ENCODE assay signal across 9 cellular contexts in genomic region chr9:113152699-113153098, GRCh38. TPM values are rescaled to one million over a fixed set of nuclear protein-coding genes. Genes with fewer than 3 reads are reported as not detected.
A peak's percentile ranks its signal among the peaks of the same experiment; 100 is the strongest.
DNase-seq lines count a peak whose midpoint lies in the region; ATAC-seq and TF ChIP-seq lines count a peak whose summit lies in the region.
"Had no signal": no experiment of that assay in that cellular context is flagged by ENCODE, and none has a peak within 500 bp of the region (broad histone marks: within the 10 kb centered on the region; RNA-seq: fewer than 3 reads in every experiment).

No MANE protein-coding gene starts in this region.

- H3K4me1 Mint-ChIP-seq in activated CD4-positive, alpha-beta T cell treated with anti-CD3 and anti-CD28 coated beads for 36 hours: peaks cover 38% of the 10 kb centered on the region
- H3K4me1 Mint-ChIP-seq in T-cell (peaks cover 35 to 48% (median 45%) of the 10 kb centered on the region in 3 donors), glutamatergic neuron (ENCODE audit: low read depth, unreplicated experiment) (peaks cover 6% of the 10 kb centered on the region)
- H3K4me1 Mint-ChIP-seq in stimulated activated memory B cell treated with anti-CD40 and anti-IgM and Interleukin-4, amounts not matched to agents 10 μg/mL and 1 μg/mL and 100 μg/mL, for 72 hours: peaks cover 24% of the 10 kb centered on the region

- no peak for ATAC-seq in activated CD4-positive, alpha-beta T cell treated with anti-CD3 and anti-CD28 coated beads for 36 hours
- ATAC-seq in T-cell (replicated peaks in 1 of 4): no peak
- ATAC-seq in stimulated activated memory B cell treated with anti-CD40 and anti-IgM and Interleukin-4, amounts not matched to agents 10 μg/mL and 1 μg/mL and 100 μg/mL, for 72 hours: no peak

- CTCF ChIA-PET in activated CD4-positive, alpha-beta T cell treated with anti-CD3 and anti-CD28 coated beads for 36 hours (lab: Charles Lee): no interaction called here
- CTCF ChIA-PET in T-cell (lab: Charles Lee): interaction anchor here in 1 of 2 donors (0.7 kb wide), 1 partner anchor 33 kb away, joined by 5 read pairs; no protein-coding TSS in a partner anchor

- H3K9me3 Mint-ChIP-seq in activated CD4-positive, alpha-beta T cell treated with anti-CD3 and anti-CD28 coated beads for 36 hours (ENCODE audit: low read depth): no peaks in the 10 kb centered on the region
- H3K9me3 Mint-ChIP-seq in T-cell (no peaks in the 10 kb centered on the region), glutamatergic neuron (ENCODE audit: unreplicated experiment) (peaks cover 2% of the 10 kb centered on the region)
- no peaks in the 10 kb centered on the region for H3K9me3 Mint-ChIP-seq in stimulated activated memory B cell treated with anti-CD40 and anti-IgM and Interleukin-4, amounts not matched to agents 10 μg/mL and 1 μg/mL and 100 μg/mL, for 72 hours

- intact Hi-C loops in activated CD4-positive, alpha-beta T cell treated with anti-CD3 and anti-CD28 coated beads for 36 hours (cut with DNase I, micrococcal nuclease): loop anchor here in 1 of 2 experiments (5.0 kb wide), 1 partner anchor 195 kb away; the partner anchor contains the start of gene BSPRY

- peak overlapping the region; percentile 73 for H3K4me3 Mint-ChIP-seq in activated CD4-positive, alpha-beta T cell treated with anti-CD3 and anti-CD28 coated beads for 36 hours
- H3K4me3 Mint-ChIP-seq in T-cell (peak overlapping the region; percentile 76 to 82 (median 78)), glutamatergic neuron (ENCODE audit: unreplicated experiment) (peak overlapping the region; percentile 67)
- H3K4me3 Mint-ChIP-seq in stimulated activated memory B cell treated with anti-CD40 and anti-IgM and Interleukin-4, amounts not matched to agents 10 μg/mL and 1 μg/mL and 100 μg/mL, for 72 hours: peak overlapping the region; percentile 35

- no peak for DNase-seq in activated CD4-positive, alpha-beta T cell treated with anti-CD3 and anti-CD28 coated beads for 36 hours
- no peak for DNase-seq in activated CD4-positive, alpha-beta T cell treated with anti-CD3 and anti-CD28 coated beads, Interleukin-2, amount 50 U/mL, for 4 hours
- no peak for DNase-seq in T-cell
- no peak for DNase-seq in glutamatergic neuron
- DNase-seq in NCI-H2081 (lab: John Stamatoyannopoulos, UW): no peak
- no peak for DNase-seq in GDM1 (lab: John Stamatoyannopoulos, UW)
- DNase-seq in NCI-H82 (lab: John Stamatoyannopoulos, UW): no peak
- DNase-seq: Right ventricle myocardium superior had no signal

- POLR2A ChIA-PET in activated CD4-positive, alpha-beta T cell treated with anti-CD3 and anti-CD28 coated beads for 36 hours (lab: Charles Lee): no interaction called here
- POLR2A ChIA-PET in T-cell (lab: Charles Lee): interaction anchor here in 1 of 2 donors (0.7 kb wide), 1 partner anchor 1435 kb away, joined by 4 read pairs; the partner anchor contains the start of gene ATP6V1G1

- no peaks in the 10 kb centered on the region for H3K27me3 Mint-ChIP-seq in activated CD4-positive, alpha-beta T cell treated with anti-CD3 and anti-CD28 coated beads for 36 hours
- no peaks in the 10 kb centered on the region for H3K27me3 Mint-ChIP-seq in T-cell
- peaks cover 3% of the 10 kb centered on the region for H3K27me3 Mint-ChIP-seq in glutamatergic neuron (ENCODE audit: unreplicated experiment)
- H3K27me3 Mint-ChIP-seq in stimulated activated memory B cell treated with anti-CD40 and anti-IgM and Interleukin-4, amounts not matched to agents 10 μg/mL and 1 μg/mL and 100 μg/mL, for 72 hours: no peaks in the 10 kb centered on the region

- H3K36me3 Mint-ChIP-seq in activated CD4-positive, alpha-beta T cell treated with anti-CD3 and anti-CD28 coated beads for 36 hours (ENCODE audit: low read depth): no peaks in the 10 kb centered on the region
- no peaks in the 10 kb centered on the region for H3K36me3 Mint-ChIP-seq in T-cell
- H3K36me3 Mint-ChIP-seq in glutamatergic neuron (ENCODE audit: unreplicated experiment): no peaks in the 10 kb centered on the region
- no peaks in the 10 kb centered on the region for H3K36me3 Mint-ChIP-seq in stimulated activated memory B cell treated with anti-CD40 and anti-IgM and Interleukin-4, amounts not matched to agents 10 μg/mL and 1 μg/mL and 100 μg/mL, for 72 hours

- no peak overlapping the region for H3K27ac Mint-ChIP-seq in activated CD4-positive, alpha-beta T cell treated with anti-CD3 and anti-CD28 coated beads for 36 hours
- H3K27ac Mint-ChIP-seq in T-cell (peak overlapping the region in 1 of 2 donors; percentile 11), glutamatergic neuron (ENCODE audit: unreplicated experiment) (peak overlapping the region; percentile 14)
- no peak overlapping the region for H3K27ac Mint-ChIP-seq in stimulated activated memory B cell treated with anti-CD40 and anti-IgM and Interleukin-4, amounts not matched to agents 10 μg/mL and 1 μg/mL and 100 μg/mL, for 72 hours

- no peak for TF ChIP-seq CTCF in glutamatergic neuron (IDR thresholded peaks at IDR 0.05; ENCODE audit: partially characterized antibody, unreplicated experiment)

RNA-seq across cellular contexts. Expression of gene SLC31A2, which starts 1.9 kb away (rescaled TPM):
- 1 to 10 TPM; 2.7 to 3.2 TPM for total RNA-seq in activated CD4-positive, alpha-beta T cell treated with anti-CD3 and anti-CD28 coated beads for 36 hours
- total RNA-seq in T-cell (1 to 10 TPM; 3.4 to 6.1 (median 4.0) TPM), glutamatergic neuron (ENCODE audit: unreplicated experiment) (1.6 TPM)
